Comparison of ENCODE assay signal across 2 cellular contexts in the genomic region with DNA sequence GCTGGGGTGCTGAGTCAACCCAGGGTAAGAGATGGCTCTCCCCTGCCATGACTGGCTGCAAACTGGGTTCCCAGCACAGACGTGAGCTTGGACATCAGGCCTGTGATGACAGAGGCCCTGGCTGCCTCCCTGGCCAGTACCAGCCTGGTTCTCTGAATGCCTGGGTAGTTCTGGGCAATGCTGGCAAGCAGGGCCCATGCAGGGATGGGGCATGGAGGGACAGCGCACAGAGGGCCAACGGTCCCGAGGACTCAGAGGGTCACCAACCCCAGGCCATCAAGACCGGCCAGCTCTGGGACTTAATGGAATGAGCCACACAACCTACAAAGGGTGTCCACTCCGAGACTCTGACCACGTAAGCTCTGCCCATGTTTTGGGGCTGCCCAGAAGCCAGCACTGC.
TF ChIP-seq lines count a peak whose summit lies in the region.

No MANE protein-coding gene starts in this region.

TF ChIP-seq in A549, 52 proteins besides CTCF, POLR2A, EP300 and RAD21 (continued from another document):
- TF ChIP-seq ZSCAN20 (CRISPR knock-in tag; IDR thresholded peaks at IDR 0.05) = no peak
- no peak for TF ChIP-seq FOXS1 (CRISPR knock-in tag; IDR thresholded peaks at IDR 0.05)
- TF ChIP-seq, protein P1, sequence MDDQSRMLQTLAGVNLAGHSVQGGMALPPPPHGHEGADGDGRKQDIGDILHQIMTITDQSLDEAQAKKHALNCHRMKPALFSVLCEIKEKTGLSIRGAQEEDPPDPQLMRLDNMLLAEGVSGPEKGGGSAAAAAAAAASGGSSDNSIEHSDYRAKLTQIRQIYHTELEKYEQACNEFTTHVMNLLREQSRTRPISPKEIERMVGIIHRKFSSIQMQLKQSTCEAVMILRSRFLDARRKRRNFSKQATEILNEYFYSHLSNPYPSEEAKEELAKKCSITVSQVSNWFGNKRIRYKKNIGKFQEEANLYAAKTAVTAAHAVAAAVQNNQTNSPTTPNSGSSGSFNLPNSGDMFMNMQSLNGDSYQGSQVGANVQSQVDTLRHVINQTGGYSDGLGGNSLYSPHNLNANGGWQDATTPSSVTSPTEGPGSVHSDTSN (IDR thresholded peaks at IDR 0.05) = no peak
- TF ChIP-seq SREBF2 (IDR thresholded peaks at IDR 0.05) = no peak
- TF ChIP-seq FOSB (CRISPR knock-in tag; IDR thresholded peaks at IDR 0.05) = no peak
- TF ChIP-seq ZNF302 (CRISPR knock-in tag; IDR thresholded peaks at IDR 0.05) = no peak
- no peak for TF ChIP-seq JUN (IDR thresholded peaks at IDR 0.05)

TF ChIP-seq in IMR-90, 13 proteins besides CTCF, POLR2A, EP300 and RAD21 (continued from another document):
- no peak for TF ChIP-seq BHLHE40 (IDR thresholded peaks at IDR 0.05; ENCODE audit: low read depth, low read length)
- TF ChIP-seq FOS (IDR thresholded peaks at IDR 0.05; ENCODE audit: low read depth, low read length) = no peak
- no peak for TF ChIP-seq CEBPB (IDR thresholded peaks at IDR 0.05; ENCODE audit: low read depth, low read length)
- TF ChIP-seq MAFK (IDR thresholded peaks at IDR 0.05; ENCODE audit: low read depth, low read length) = no peak
- no peak for TF ChIP-seq RFX5 (IDR thresholded peaks at IDR 0.05; ENCODE audit: low read depth, low read length)
- no peak for TF ChIP-seq MAZ (IDR thresholded peaks at IDR 0.05; ENCODE audit: borderline replicate concordance, low read depth, low read length)
- TF ChIP-seq NFE2L2 (IDR thresholded peaks at IDR 0.05; ENCODE audit: low read depth, low read length) = no peak
- TF ChIP-seq CHD1 (IDR thresholded peaks at IDR 0.05; ENCODE audit: low read depth, low read length) = no peak
- no peak for TF ChIP-seq SMC3 (IDR thresholded peaks at IDR 0.05; ENCODE audit: low read depth, low read length)
